In genomic region chr14:64636208-64636979, GRCh38 we compare ENCODE assay signal across 8 cellular contexts.
A peak's percentile ranks its signal among the peaks of the same experiment; 100 is the strongest.
DNase-seq lines count a peak whose midpoint lies in the region; ATAC-seq and TF ChIP-seq lines count a peak whose summit lies in the region.

No MANE protein-coding gene starts in this region.

- H3K4me1 Mint-ChIP-seq in nephron, result peaks cover 14% of the 10 kb centered on the region

- no peak overlapping the region for H3K27ac ChIP-seq in Panc1 (ENCODE audit: low read length)

- in situ Hi-C loops in Panc1 (cut with HindIII; ENCODE audit: low pct_unique_long_range_greater_than_20kb, low sequenced_read_pairs), result no loop called here

- no peak overlapping the region for H3K4me3 ChIP-seq in Jurkat, Clone E6-1 (ENCODE audit: low read length)
- H3K4me3 ChIP-seq in Panc1 (ENCODE audit: low read depth in 2 of 2, low read length in 2 of 2) (no peak overlapping the region), fibroblast of mammary gland (ENCODE audit: control insufficient read depth, low read depth, low read length) (no peak overlapping the region)

- H3K36me3 ChIP-seq in Panc1 (ENCODE audit: control insufficient read depth, insufficient read depth, low read length), result no peaks in the 10 kb centered on the region

- no peaks in the 10 kb centered on the region for H3K27me3 ChIP-seq in Panc1 (ENCODE audit: control insufficient read depth, insufficient read depth, low read length)

- DNase-seq in 8988T (peak; percentile 59), Panc1 (ENCODE audit: low read depth, low spot score) (peak; percentile 28), fibroblast of mammary gland (ENCODE audit: low read depth) (peak; percentile 60)
- peak; percentile 33 for DNase-seq in Jurkat, Clone E6-1 (ENCODE audit: low read depth, low spot score)
- peak; percentile 79 to 85 for DNase-seq in activated T-cell treated with anti-CD3 and anti-CD28 coated beads, Interleukin-2, amount 50 U/mL, for 48 hours
- DNase-seq in stimulated activated naive CD8-positive, alpha-beta T cell treated with anti-CD3 and anti-CD28 coated beads, Interleukin-15, Interleukin-2, amounts not matched to agents 100 U/mL and 50 U/mL, for 24 hours, result peak; percentile 78

- intact Hi-C loops in Panc1 (cut with micrococcal nuclease; ENCODE audit: unreplicated experiment), result loop anchor here (10.0 kb wide), 1 partner anchor 92 kb away; the partner anchor contains the start of genes HSPA2 and PPP1R36

- peak; percentile 89 for TF ChIP-seq CTCF in Panc1 (IDR thresholded peaks at IDR 0.05)
- TF ChIP-seq CTCF in fibroblast of mammary gland (conservative IDR thresholded peaks at IDR 0.05; ENCODE audit: control insufficient read depth, insufficient read depth, low read depth, low read length), result peak; percentile 78
- peak; percentile 90 to 91 (median 90) for TF ChIP-seq CTCF in nephron (IDR thresholded peaks at IDR 0.05; ENCODE audit: unreplicated experiment in 3 of 3)

- no peaks in the 10 kb centered on the region for H3K36me3 Mint-ChIP-seq in nephron (ENCODE audit: low read depth)

- H3K9me3 Mint-ChIP-seq in nephron, result no peaks in the 10 kb centered on the region

- H3K4me3 Mint-ChIP-seq in nephron, result no peak overlapping the region

- CTCF ChIA-PET in Panc1 (lab: Charles Lee), result interaction anchor here (0.6 to 1.1 kb wide), 3 partner anchors 94 to 293 kb away, joined by 3 to 4 read pairs (median 3); no protein-coding TSS in a partner anchor

- H3K9me3 ChIP-seq in Panc1 (ENCODE audit: control insufficient read depth, insufficient read depth, low read depth, low read length), result no peaks in the 10 kb centered on the region

- no peaks in the 10 kb centered on the region; the same call in 1 of the 2 replicates for H3K4me1 ChIP-seq in Panc1 (ENCODE audit: control insufficient read depth, insufficient read depth, low read length)

- POLR2A ChIA-PET in Panc1 (lab: Charles Lee), result interaction anchor here (0.5 to 0.7 kb wide), 2 partner anchors 96 to 127 kb away, joined by 5 to 9 read pairs; no protein-coding TSS in a partner anchor

- BruUV-seq in Panc1 (replicated peaks; lab: Mats Ljungman, UMichigan), result no TSS peak

- no peaks in the 10 kb centered on the region for H3K27me3 Mint-ChIP-seq in nephron (ENCODE audit: low read depth)

- peak overlapping the region in 1 of 3 experiments; percentile 39 for H3K27ac Mint-ChIP-seq in nephron

- ATAC-seq in GM18502 (IDR thresholded peaks at IDR 0.05; ENCODE audit: poor library complexity, unreplicated experiment) (peak; percentile 60), Panc1 (peak; percentile 95)
- ATAC-seq in stimulated activated naive CD8-positive, alpha-beta T cell treated with anti-CD3 and anti-CD28 coated beads, Interleukin-15, Interleukin-2, amounts not matched to agents 100 U/mL and 50 U/mL, for 24 hours, result peak; percentile 93

Comparison
In these comparisons a context has a peak if more than half of its experiments do, and no peak if none do; other contexts are left out.
1. DNase-seq: peak in every context shown above with its lines; median percentile 82 in activated T-cell treated with anti-CD3 and anti-CD28 coated beads, Interleukin-2, amount 50 U/mL, for 48 hours; 78 in stimulated activated naive CD8-positive, alpha-beta T cell treated with anti-CD3 and anti-CD28 coated beads, Interleukin-15, Interleukin-2, amounts not matched to agents 100 U/mL and 50 U/mL, for 24 hours; 60 in fibroblast of mammary gland; 59 in 8988T; 33 in Jurkat, Clone E6-1; 28 in Panc1.